ENCODE assay signal across 16 cellular contexts in the genomic region with DNA sequence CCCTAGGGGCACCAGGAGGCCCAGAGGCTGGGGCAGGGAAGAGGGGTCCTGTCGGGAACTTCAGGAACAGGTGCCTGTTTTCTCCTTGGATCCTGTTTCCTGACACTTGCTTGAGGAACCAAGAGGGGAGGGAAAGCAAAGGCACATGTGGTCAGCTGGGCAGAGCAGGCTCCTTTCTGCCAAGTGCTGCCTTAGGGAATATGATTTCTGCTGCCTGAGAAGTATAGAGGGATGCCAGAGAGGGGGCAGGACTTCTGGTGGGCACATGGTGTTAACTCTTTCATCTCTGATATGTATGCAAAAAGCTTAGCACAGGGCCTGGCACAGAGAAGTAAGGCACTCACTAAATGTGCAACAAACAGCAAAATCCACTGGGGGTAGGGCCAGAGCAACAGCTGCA. TPM values are rescaled to one million over a fixed set of nuclear protein-coding genes. Genes with fewer than 3 reads are reported as not detected.
DNase-seq lines count a peak whose midpoint lies in the region; ATAC-seq and TF ChIP-seq lines count a peak whose summit lies in the region.
"Had no signal": no experiment of that assay in that cellular context is flagged by ENCODE, and none has a peak within 500 bp of the region (broad histone marks: within the 10 kb centered on the region; RNA-seq: fewer than 3 reads in every experiment).

No MANE protein-coding gene starts in this region.

- 0% methylated on average over 1 of the region's 1 CpG for WGBS in SK-N-SH (ENCODE audit: low lambda C conversion rate)
- WGBS in gastroesophageal sphincter (ENCODE audit: low coverage in 1 of 2), 2 donors = no CpG with 5 or more reads among the region's 1 CpG
- 43 to 44% methylated on average over 1 of the region's 1 CpG for WGBS in sigmoid colon, 2 donors

- CTCF ChIA-PET in SK-N-SH (lab: Yijun Ruan, JAX) = interaction anchor here (1.5 to 5.4 kb wide), 2 partner anchors 37 to 388 kb away, joined by 4 to 25 read pairs; partner anchors contain the start of gene EFNB1

- DNase-seq in SK-N-SH (peak; percentile 60), sigmoid colon (peak; percentile 53), HK-2 (ENCODE audit: unreplicated experiment) (no peak), germinal center (ENCODE audit: low spot score) (no peak)
- no peak for DNase-seq in stimulated activated naive CD4-positive, alpha-beta T cell treated with Interleukin-2 at 50 U/mL for 16 hours (lab: John Stamatoyannopoulos, UW)
- DNase-seq: 8988T; AML-193; CD4-positive, CD25-positive, alpha-beta regulatory T cell; DMS79; H7 had no signal

- H2AFZ ChIP-seq in SK-N-SH (ENCODE audit: low read depth) = no peak overlapping the region
- H2AFZ ChIP-seq: GM23338 had no signal

- TF ChIP-seq EP300 in SK-N-SH (IDR thresholded peaks at IDR 0.05; ENCODE audit: borderline replicate concordance in 1 of 2, low read depth in 1 of 2, low read length in 1 of 2) = no peak
- no peak for TF ChIP-seq EP300 in gastroesophageal sphincter (IDR thresholded peaks at IDR 0.05)
- TF ChIP-seq EP300 in sigmoid colon (IDR thresholded peaks at IDR 0.05) = no peak

- H3F3A ChIP-seq in SK-N-SH (replicated peaks; ENCODE audit: insufficient read depth) = no peaks in the 10 kb centered on the region

- ATAC-seq in SK-N-SH treated with all-trans-retinoic acid at 6 μM for 48 hours (no peak), gastroesophageal sphincter (no peak), HG03280 (IDR thresholded peaks at IDR 0.05; ENCODE audit: unreplicated experiment) (no peak)
- ATAC-seq: GM12878, GM23338 had no signal

- no peak for TF ChIP-seq RAD21 in SK-N-SH (IDR thresholded peaks at IDR 0.05; ENCODE audit: low read length)

- H3K36me3 ChIP-seq in SK-N-SH (replicated peaks in 1 of 2; ENCODE audit: control insufficient read depth in 1 of 2, insufficient read depth in 2 of 2, low read length in 1 of 2) = no peaks in the 10 kb centered on the region
- H3K36me3 ChIP-seq in gastroesophageal sphincter = no peaks in the 10 kb centered on the region
- no peaks in the 10 kb centered on the region for H3K36me3 ChIP-seq in sigmoid colon
- H3K36me3 ChIP-seq: BLaER1 treated with 17β-estradiol and CSF1 and Interleukin-3, amounts not matched to agents 10 nM and 100 nM had no signal

- H3K27ac ChIP-seq in SK-N-SH (ENCODE audit: low read depth in 2 of 2, low read length in 1 of 2) (no peak overlapping the region), gastroesophageal sphincter (peak overlapping the region in 3 of 4 donors; percentile 31 to 70 (median 67)), sigmoid colon (peak overlapping the region in 3 of 4 donors; percentile 70 to 71 (median 71))
- H3K27ac ChIP-seq: BLaER1 treated with 17β-estradiol and CSF1 and Interleukin-3, amounts not matched to agents 10 nM and 100 nM had no signal

- TF ChIP-seq POLR2A in gastroesophageal sphincter (IDR thresholded peaks at IDR 0.05) = no peak
- no peak for TF ChIP-seq POLR2A in sigmoid colon (IDR thresholded peaks at IDR 0.05)

- no peaks in the 10 kb centered on the region for H3K79me2 ChIP-seq in SK-N-SH (ENCODE audit: insufficient read depth)

- H3K4me1 ChIP-seq in SK-N-SH (ENCODE audit: control insufficient read depth in 1 of 2, insufficient read depth in 2 of 2, low read depth in 1 of 2, low read length in 1 of 2) (peaks cover 0 to 12% of the 10 kb centered on the region in 2 experiments; a peak in 1 of 4 replicates), gastroesophageal sphincter (peaks cover 0 to 15% (median 0%) of the 10 kb centered on the region in 3 donors), sigmoid colon (peaks cover 0 to 10% (median 5%) of the 10 kb centered on the region in 4 donors)
- H3K4me1 ChIP-seq: BLaER1 treated with 17β-estradiol and CSF1 and Interleukin-3, amounts not matched to agents 10 nM and 100 nM had no signal

- no peak overlapping the region for H3K9ac ChIP-seq in SK-N-SH
- H3K9ac ChIP-seq: BLaER1 treated with 17β-estradiol and CSF1 and Interleukin-3, amounts not matched to agents 10 nM and 100 nM had no signal

- H3K27me3 ChIP-seq in SK-N-SH (ENCODE audit: insufficient read depth) (peaks cover 19% of the 10 kb centered on the region), gastroesophageal sphincter (no peaks in the 10 kb centered on the region), sigmoid colon (no peaks in the 10 kb centered on the region)

- no peak overlapping the region for H3K4me2 ChIP-seq in SK-N-SH
- H3K4me2 ChIP-seq: BLaER1 treated with 17β-estradiol and CSF1 and Interleukin-3, amounts not matched to agents 10 nM and 100 nM; GM23338 had no signal

- H3K9me3 ChIP-seq in SK-N-SH (no peaks in the 10 kb centered on the region), gastroesophageal sphincter (no peaks in the 10 kb centered on the region), sigmoid colon (no peaks in the 10 kb centered on the region)
- H3K9me3 ChIP-seq: BLaER1 treated with 17β-estradiol and CSF1 and Interleukin-3, amounts not matched to agents 10 nM and 100 nM had no signal

- H3K9me2 ChIP-seq in SK-N-SH = no peaks in the 10 kb centered on the region

- H3K4me3 ChIP-seq in SK-N-SH (ENCODE audit: low read depth in 2 of 2, low read length in 1 of 2) = no peak overlapping the region
- no peak overlapping the region for H3K4me3 ChIP-seq in gastroesophageal sphincter
- no peak overlapping the region for H3K4me3 ChIP-seq in sigmoid colon
- H3K4me3 ChIP-seq: BLaER1 treated with 17β-estradiol and CSF1 and Interleukin-3, amounts not matched to agents 10 nM and 100 nM; GM12878; GM23338 had no signal

- POLR2A ChIA-PET in SK-N-SH (lab: Yijun Ruan, JAX) = interaction anchor here (1.1 kb wide), 1 partner anchor 388 kb away, joined by 3 read pairs; the partner anchor contains the start of gene EFNB1

- no peaks in the 10 kb centered on the region for H4K20me1 ChIP-seq in SK-N-SH (ENCODE audit: insufficient read depth)

- intact Hi-C loops in sigmoid colon (cut with DNase I) = loop anchor here (5.0 kb wide), 1 partner anchor 59 kb away; no protein-coding TSS in a partner anchor

- no peak for TF ChIP-seq CTCF in SK-N-SH (IDR thresholded peaks at IDR 0.05)
- no peak for TF ChIP-seq CTCF in gastroesophageal sphincter (IDR thresholded peaks at IDR 0.05)
- TF ChIP-seq CTCF in sigmoid colon (IDR thresholded peaks at IDR 0.05) = no peak

TF ChIP-seq in SK-N-SH, 30 proteins besides CTCF, POLR2A, EP300 and RAD21:
- no peak for TF ChIP-seq GATA2 (CRISPR knock-in tag; IDR thresholded peaks at IDR 0.05)
- TF ChIP-seq, protein P1, sequence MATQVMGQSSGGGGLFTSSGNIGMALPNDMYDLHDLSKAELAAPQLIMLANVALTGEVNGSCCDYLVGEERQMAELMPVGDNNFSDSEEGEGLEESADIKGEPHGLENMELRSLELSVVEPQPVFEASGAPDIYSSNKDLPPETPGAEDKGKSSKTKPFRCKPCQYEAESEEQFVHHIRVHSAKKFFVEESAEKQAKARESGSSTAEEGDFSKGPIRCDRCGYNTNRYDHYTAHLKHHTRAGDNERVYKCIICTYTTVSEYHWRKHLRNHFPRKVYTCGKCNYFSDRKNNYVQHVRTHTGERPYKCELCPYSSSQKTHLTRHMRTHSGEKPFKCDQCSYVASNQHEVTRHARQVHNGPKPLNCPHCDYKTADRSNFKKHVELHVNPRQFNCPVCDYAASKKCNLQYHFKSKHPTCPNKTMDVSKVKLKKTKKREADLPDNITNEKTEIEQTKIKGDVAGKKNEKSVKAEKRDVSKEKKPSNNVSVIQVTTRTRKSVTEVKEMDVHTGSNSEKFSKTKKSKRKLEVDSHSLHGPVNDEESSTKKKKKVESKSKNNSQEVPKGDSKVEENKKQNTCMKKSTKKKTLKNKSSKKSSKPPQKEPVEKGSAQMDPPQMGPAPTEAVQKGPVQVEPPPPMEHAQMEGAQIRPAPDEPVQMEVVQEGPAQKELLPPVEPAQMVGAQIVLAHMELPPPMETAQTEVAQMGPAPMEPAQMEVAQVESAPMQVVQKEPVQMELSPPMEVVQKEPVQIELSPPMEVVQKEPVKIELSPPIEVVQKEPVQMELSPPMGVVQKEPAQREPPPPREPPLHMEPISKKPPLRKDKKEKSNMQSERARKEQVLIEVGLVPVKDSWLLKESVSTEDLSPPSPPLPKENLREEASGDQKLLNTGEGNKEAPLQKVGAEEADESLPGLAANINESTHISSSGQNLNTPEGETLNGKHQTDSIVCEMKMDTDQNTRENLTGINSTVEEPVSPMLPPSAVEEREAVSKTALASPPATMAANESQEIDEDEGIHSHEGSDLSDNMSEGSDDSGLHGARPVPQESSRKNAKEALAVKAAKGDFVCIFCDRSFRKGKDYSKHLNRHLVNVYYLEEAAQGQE (IDR thresholded peaks at IDR 0.05; ENCODE audit: low read depth, low read length) = no peak

TF ChIP-seq in SK-N-SH treated with all-trans-retinoic acid at 6 μM for 48 hours, 23 proteins besides CTCF, POLR2A, EP300 and RAD21 (continues in another document):
- TF ChIP-seq, protein P2, sequence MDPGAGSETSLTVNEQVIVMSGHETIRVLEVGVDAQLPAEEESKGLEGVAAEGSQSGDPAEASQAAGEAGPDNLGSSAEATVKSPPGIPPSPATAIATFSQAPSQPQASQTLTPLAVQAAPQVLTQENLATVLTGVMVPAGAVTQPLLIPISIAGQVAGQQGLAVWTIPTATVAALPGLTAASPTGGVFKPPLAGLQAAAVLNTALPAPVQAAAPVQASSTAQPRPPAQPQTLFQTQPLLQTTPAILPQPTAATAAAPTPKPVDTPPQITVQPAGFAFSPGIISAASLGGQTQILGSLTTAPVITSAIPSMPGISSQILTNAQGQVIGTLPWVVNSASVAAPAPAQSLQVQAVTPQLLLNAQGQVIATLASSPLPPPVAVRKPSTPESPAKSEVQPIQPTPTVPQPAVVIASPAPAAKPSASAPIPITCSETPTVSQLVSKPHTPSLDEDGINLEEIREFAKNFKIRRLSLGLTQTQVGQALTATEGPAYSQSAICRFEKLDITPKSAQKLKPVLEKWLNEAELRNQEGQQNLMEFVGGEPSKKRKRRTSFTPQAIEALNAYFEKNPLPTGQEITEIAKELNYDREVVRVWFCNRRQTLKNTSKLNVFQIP (CRISPR knock-in tag; IDR thresholded peaks at IDR 0.05; ENCODE audit: borderline replicate concordance, low read depth) = no peak
- TF ChIP-seq BACH2 (CRISPR knock-in tag; IDR thresholded peaks at IDR 0.05; ENCODE audit: borderline replicate concordance) (no peak), CSDC2 (CRISPR knock-in tag; IDR thresholded peaks at IDR 0.05) (no peak), ZFP3 (CRISPR knock-in tag; IDR thresholded peaks at IDR 0.05) (no peak), ZC3H10 (CRISPR knock-in tag; IDR thresholded peaks at IDR 0.05) (no peak), RARB (CRISPR knock-in tag; IDR thresholded peaks at IDR 0.05) (no peak), ZNF565 (CRISPR knock-in tag; conservative IDR thresholded peaks at IDR 0.05; ENCODE audit: low read depth) (no peak), PPARA (CRISPR knock-in tag; IDR thresholded peaks at IDR 0.05; ENCODE audit: borderline replicate concordance) (no peak), OSR1 (CRISPR knock-in tag; IDR thresholded peaks at IDR 0.05) (no peak), ZNF8 (CRISPR knock-in tag; IDR thresholded peaks at IDR 0.05) (no peak), GLIS3 (CRISPR knock-in tag; IDR thresholded peaks at IDR 0.05) (no peak)

RNA-seq across cellular contexts. Expression of gene PJA1, which starts 51.2 kb away (rescaled TPM):
- polyA plus RNA-seq in SK-N-SH (2012; rRNA removed) (15.7 and 16.5 TPM in 2 replicates), sigmoid colon (10 to 100 TPM in 1 of 3 donors, 1 to 10 TPM in 2; 5.3 to 10.6 (median 6.0) TPM)
- 15.1 and 15.7 TPM in 2 replicates for polyA plus RNA-seq in SK-N-SH (2012; cell fraction: cytosol; rRNA removed)
- polyA plus RNA-seq in SK-N-SH (2012; cell fraction: nucleus; rRNA removed) = 12.4 and 14.4 TPM in 2 replicates
- total RNA-seq in gastroesophageal sphincter (10 to 100 TPM; 23.3 to 27.0 (median 24.8) TPM), sigmoid colon (10 to 100 TPM; 17.0 to 21.8 (median 19.1) TPM)

Comparison
In these comparisons a context has a peak if more than half of its experiments do, and no peak if none do; other contexts are left out.
1. DNase-seq: peak in SK-N-SH (single experiment) and sigmoid colon (single experiment); none in HK-2 (single experiment), germinal center (single experiment) and stimulated activated naive CD4-positive, alpha-beta T cell treated with Interleukin-2 at 50 U/mL for 16 hours (single experiment).
2. H3K27ac ChIP-seq: peak in gastroesophageal sphincter (3 of 4) and sigmoid colon (3 of 4); none in SK-N-SH (0 of 2).